ENCODE assay signal across 16 cellular contexts in genomic region chr3:21542656-21543379, GRCh38.
"Had no signal": no experiment of that assay in that cellular context is flagged by ENCODE, and none has a peak within 500 bp of the region (broad histone marks: within the 10 kb centered on the region; RNA-seq: fewer than 3 reads in every experiment).

No MANE protein-coding gene starts in this region.

- DNase-seq: activated CD4-positive, alpha-beta T cell treated with anti-CD3 and anti-CD28 coated beads, Interleukin-2, amount 50 U/mL, for 4 hours; activated naive CD4-positive, alpha-beta T cell treated with Interleukin-2 at 50 U/mL for 16 hours; activated T-cell treated with anti-CD3 and anti-CD28 coated beads for 4 hours; anterior cingulate cortex; heart left ventricle; left ventricle myocardium inferior; natural killer cell; nucleus accumbens; stimulated activated CD4-positive, alpha-beta T cell treated with anti-CD3 and anti-CD28 coated beads, Interleukin-4, amount 100 ng/mL, for 24 hours; stimulated activated naive CD4-positive, alpha-beta T cell had no signal

- H3K4me1 Mint-ChIP-seq: activated T-helper 17 cell treated with anti-CD3 and anti-CD28 coated beads, Interleukin-2, amount 50 U/mL, for 72 hours; memory B cell; natural killer cell had no signal

- H3K4me1 ChIP-seq: breast epithelium, left ventricle myocardium inferior, tibial nerve had no signal

- H3K36me3 Mint-ChIP-seq: memory B cell, natural killer cell had no signal

- H3K27ac ChIP-seq: breast epithelium, heart left ventricle, left ventricle myocardium inferior, tibial nerve had no signal

- H3K27me3 Mint-ChIP-seq: activated T-helper 17 cell treated with anti-CD3 and anti-CD28 coated beads, Interleukin-2, amount 50 U/mL, for 72 hours; dendritic cell treated with granulocyte-macrophage colony-stimulating factor and Interleukin-4, amounts not matched to agents 40 ng/mL and 50 ng/mL, for 4 days; memory B cell had no signal

- H3K27ac Mint-ChIP-seq: activated T-helper 17 cell treated with anti-CD3 and anti-CD28 coated beads, Interleukin-2, amount 50 U/mL, for 72 hours; dendritic cell treated with granulocyte-macrophage colony-stimulating factor and Interleukin-4, amounts not matched to agents 40 ng/mL and 50 ng/mL, for 4 days; memory B cell; natural killer cell had no signal

- H3K4me3 Mint-ChIP-seq: activated T-helper 17 cell treated with anti-CD3 and anti-CD28 coated beads, Interleukin-2, amount 50 U/mL, for 72 hours; dendritic cell treated with granulocyte-macrophage colony-stimulating factor and Interleukin-4, amounts not matched to agents 40 ng/mL and 50 ng/mL, for 4 days; memory B cell; natural killer cell had no signal

- H3K27me3 ChIP-seq: breast epithelium, heart left ventricle, tibial nerve had no signal

- H3K36me3 ChIP-seq: breast epithelium, heart left ventricle, left ventricle myocardium inferior, tibial nerve had no signal

- H3K4me3 ChIP-seq: breast epithelium, heart left ventricle, left ventricle myocardium inferior, tibial nerve had no signal

- ATAC-seq: activated CD4-positive, CD25-positive, alpha-beta regulatory T cell treated with anti-CD3 and anti-CD28 coated beads, Interleukin-2, amount 50 U/mL, for 24 hours; activated T-helper 17 cell treated with anti-CD3 and anti-CD28 coated beads, Interleukin-2, amount 50 U/mL, for 72 hours; heart left ventricle; natural killer cell had no signal

- H3K9me3 ChIP-seq: breast epithelium, left ventricle myocardium inferior had no signal
